1 cellular context compared by ENCODE assay signal in genomic region chr11:64501500-64502427, GRCh38.
TF ChIP-seq lines count a peak whose summit lies in the region.

No MANE protein-coding gene starts in this region.

TF ChIP-seq in HepG2, 621 proteins besides CTCF, POLR2A, EP300 and RAD21 (continued from another document and continues in another):
- TF ChIP-seq MLXIP (CRISPR knock-in tag; IDR thresholded peaks at IDR 0.05; ENCODE audit: borderline replicate concordance), result no peak
- no peak for TF ChIP-seq YY1 (IDR thresholded peaks at IDR 0.05; ENCODE audit: insufficient read depth, insufficient replicate concordance, low read depth, low read length)
- 0 out of 2 replicates have a peak, but pooled peaks have one; percentile 35 for TF ChIP-seq HDAC2 (CRISPR knock-in tag; IDR thresholded peaks at IDR 0.05)
- no peak for TF ChIP-seq PHF8 (CRISPR knock-in tag; IDR thresholded peaks at IDR 0.05)
- TF ChIP-seq NFE2 (CRISPR knock-in tag; IDR thresholded peaks at IDR 0.05), result no peak
- peak; percentile 91 for TF ChIP-seq SKI (IDR thresholded peaks at IDR 0.05; ENCODE audit: partially characterized antibody)
- no peak for TF ChIP-seq ELF4 (CRISPR knock-in tag; IDR thresholded peaks at IDR 0.05; ENCODE audit: borderline replicate concordance)
- TF ChIP-seq FOSL2 (CRISPR knock-in tag; IDR thresholded peaks at IDR 0.05), result peak; percentile 33; the same call in 1 of the 2 replicates
- no peak for TF ChIP-seq JUND (CRISPR knock-in tag; IDR thresholded peaks at IDR 0.05)
- TF ChIP-seq ZNF550 (CRISPR knock-in tag; IDR thresholded peaks at IDR 0.05; ENCODE audit: borderline replicate concordance), result no peak
- no peak for TF ChIP-seq HMGA1 (CRISPR knock-in tag; conservative IDR thresholded peaks at IDR 0.05)
- no peak for TF ChIP-seq ATF1 (CRISPR knock-in tag; IDR thresholded peaks at IDR 0.05)
- TF ChIP-seq SOX13 (IDR thresholded peaks at IDR 0.05), result no peak
- peak in 1 of 2 experiments; percentile 32; a peak in 2 of 4 replicates for TF ChIP-seq SOX13 (CRISPR knock-in tag; conservative IDR thresholded peaks at IDR 0.05 in 1 of 2, IDR thresholded peaks at IDR 0.05 in 1 of 2)
- TF ChIP-seq, protein P1, sequence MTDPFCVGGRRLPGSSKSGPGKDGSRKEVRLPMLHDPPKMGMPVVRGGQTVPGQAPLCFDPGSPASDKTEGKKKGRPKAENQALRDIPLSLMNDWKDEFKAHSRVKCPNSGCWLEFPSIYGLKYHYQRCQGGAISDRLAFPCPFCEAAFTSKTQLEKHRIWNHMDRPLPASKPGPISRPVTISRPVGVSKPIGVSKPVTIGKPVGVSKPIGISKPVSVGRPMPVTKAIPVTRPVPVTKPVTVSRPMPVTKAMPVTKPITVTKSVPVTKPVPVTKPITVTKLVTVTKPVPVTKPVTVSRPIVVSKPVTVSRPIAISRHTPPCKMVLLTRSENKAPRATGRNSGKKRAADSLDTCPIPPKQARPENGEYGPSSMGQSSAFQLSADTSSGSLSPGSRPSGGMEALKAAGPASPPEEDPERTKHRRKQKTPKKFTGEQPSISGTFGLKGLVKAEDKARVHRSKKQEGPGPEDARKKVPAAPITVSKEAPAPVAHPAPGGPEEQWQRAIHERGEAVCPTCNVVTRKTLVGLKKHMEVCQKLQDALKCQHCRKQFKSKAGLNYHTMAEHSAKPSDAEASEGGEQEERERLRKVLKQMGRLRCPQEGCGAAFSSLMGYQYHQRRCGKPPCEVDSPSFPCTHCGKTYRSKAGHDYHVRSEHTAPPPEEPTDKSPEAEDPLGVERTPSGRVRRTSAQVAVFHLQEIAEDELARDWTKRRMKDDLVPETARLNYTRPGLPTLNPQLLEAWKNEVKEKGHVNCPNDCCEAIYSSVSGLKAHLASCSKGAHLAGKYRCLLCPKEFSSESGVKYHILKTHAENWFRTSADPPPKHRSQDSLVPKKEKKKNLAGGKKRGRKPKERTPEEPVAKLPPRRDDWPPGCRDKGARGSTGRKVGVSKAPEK (CRISPR knock-in tag; IDR thresholded peaks at IDR 0.05; ENCODE audit: borderline replicate concordance), result no peak
- TF ChIP-seq ZNF607 (CRISPR knock-in tag; IDR thresholded peaks at IDR 0.05; ENCODE audit: borderline replicate concordance), result no peak
- TF ChIP-seq AGO2 (optimal IDR thresholded peaks at IDR 0.05; ENCODE audit: low read depth, low read length), result no peak
- TF ChIP-seq ZNF737 (CRISPR knock-in tag; IDR thresholded peaks at IDR 0.05; ENCODE audit: borderline replicate concordance), result no peak
- TF ChIP-seq RXRA (CRISPR knock-in tag; IDR thresholded peaks at IDR 0.05), result peak; percentile 64; the same call in 1 of the 2 replicates
- no peak for TF ChIP-seq ZBTB21 (CRISPR knock-in tag; IDR thresholded peaks at IDR 0.05)
- TF ChIP-seq ZNF775 (CRISPR knock-in tag; IDR thresholded peaks at IDR 0.05; ENCODE audit: borderline replicate concordance), result no peak
- peak; percentile 43; the same call in 1 of the 2 replicates for TF ChIP-seq BCL6 (CRISPR knock-in tag; IDR thresholded peaks at IDR 0.05)
- TF ChIP-seq YEATS2 (CRISPR knock-in tag; IDR thresholded peaks at IDR 0.05; ENCODE audit: borderline replicate concordance), result no peak
- no peak for TF ChIP-seq ZSCAN30 (CRISPR knock-in tag; IDR thresholded peaks at IDR 0.05)
- TF ChIP-seq TCF12 (IDR thresholded peaks at IDR 0.05), result no peak
- TF ChIP-seq TCF12 (CRISPR knock-in tag; IDR thresholded peaks at IDR 0.05), result no peak
- TF ChIP-seq PCBP1 (IDR thresholded peaks at IDR 0.05; ENCODE audit: borderline replicate concordance, low read depth, low read length), result no peak
- TF ChIP-seq GABPA (IDR thresholded peaks at IDR 0.05; ENCODE audit: low read depth, low read length), result no peak
- TF ChIP-seq GABPA (CRISPR knock-in tag; IDR thresholded peaks at IDR 0.05; ENCODE audit: low read depth), result no peak
- no peak for TF ChIP-seq ZNF614 (CRISPR knock-in tag; IDR thresholded peaks at IDR 0.05; ENCODE audit: borderline replicate concordance)
- no peak for TF ChIP-seq STAG1 (CRISPR knock-in tag; IDR thresholded peaks at IDR 0.05)
- TF ChIP-seq RBAK (CRISPR knock-in tag; IDR thresholded peaks at IDR 0.05), result no peak
- no peak for TF ChIP-seq PHB2 (IDR thresholded peaks at IDR 0.05; ENCODE audit: partially characterized antibody)
- TF ChIP-seq CREM (IDR thresholded peaks at IDR 0.05), result no peak
- TF ChIP-seq CREM (CRISPR knock-in tag; IDR thresholded peaks at IDR 0.05), result no peak
- no peak for TF ChIP-seq TOE1 (CRISPR knock-in tag; IDR thresholded peaks at IDR 0.05)
- peak; percentile 61 for TF ChIP-seq GATAD2A (CRISPR knock-in tag; IDR thresholded peaks at IDR 0.05)
- TF ChIP-seq TEAD3 (CRISPR knock-in tag; optimal IDR thresholded peaks at IDR 0.05; ENCODE audit: borderline replicate concordance), result peak; percentile 95
- no peak for TF ChIP-seq FOXA1 (IDR thresholded peaks at IDR 0.05)
- no peak for TF ChIP-seq FOXA1 (CRISPR knock-in tag; IDR thresholded peaks at IDR 0.05)
- TF ChIP-seq FOSL1 (CRISPR knock-in tag; IDR thresholded peaks at IDR 0.05; ENCODE audit: borderline replicate concordance), result no peak
- TF ChIP-seq CAMTA2 (CRISPR knock-in tag; IDR thresholded peaks at IDR 0.05; ENCODE audit: borderline replicate concordance), result no peak
- no peak for TF ChIP-seq JDP2 (CRISPR knock-in tag; IDR thresholded peaks at IDR 0.05; ENCODE audit: borderline replicate concordance)
- TF ChIP-seq ZNF691 (CRISPR knock-in tag; IDR thresholded peaks at IDR 0.05; ENCODE audit: borderline replicate concordance, low read depth), result no peak
- peak; percentile 72 for TF ChIP-seq ARID5B (CRISPR knock-in tag; IDR thresholded peaks at IDR 0.05)
- TF ChIP-seq SRY (CRISPR knock-in tag; IDR thresholded peaks at IDR 0.05), result no peak
- TF ChIP-seq FLYWCH1 (CRISPR knock-in tag; IDR thresholded peaks at IDR 0.05), result no peak
- TF ChIP-seq ZBTB26 (CRISPR knock-in tag; IDR thresholded peaks at IDR 0.05; ENCODE audit: borderline replicate concordance), result no peak
- TF ChIP-seq ARNT (IDR thresholded peaks at IDR 0.05), result no peak
- TF ChIP-seq, protein P2, sequence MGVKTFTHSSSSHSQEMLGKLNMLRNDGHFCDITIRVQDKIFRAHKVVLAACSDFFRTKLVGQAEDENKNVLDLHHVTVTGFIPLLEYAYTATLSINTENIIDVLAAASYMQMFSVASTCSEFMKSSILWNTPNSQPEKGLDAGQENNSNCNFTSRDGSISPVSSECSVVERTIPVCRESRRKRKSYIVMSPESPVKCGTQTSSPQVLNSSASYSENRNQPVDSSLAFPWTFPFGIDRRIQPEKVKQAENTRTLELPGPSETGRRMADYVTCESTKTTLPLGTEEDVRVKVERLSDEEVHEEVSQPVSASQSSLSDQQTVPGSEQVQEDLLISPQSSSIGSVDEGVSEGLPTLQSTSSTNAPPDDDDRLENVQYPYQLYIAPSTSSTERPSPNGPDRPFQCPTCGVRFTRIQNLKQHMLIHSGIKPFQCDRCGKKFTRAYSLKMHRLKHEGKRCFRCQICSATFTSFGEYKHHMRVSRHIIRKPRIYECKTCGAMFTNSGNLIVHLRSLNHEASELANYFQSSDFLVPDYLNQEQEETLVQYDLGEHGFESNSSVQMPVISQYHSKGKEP (CRISPR knock-in tag; IDR thresholded peaks at IDR 0.05), result no peak
- TF ChIP-seq RARG (CRISPR knock-in tag; IDR thresholded peaks at IDR 0.05; ENCODE audit: low read depth), result no peak
- TF ChIP-seq TBL1XR1 (IDR thresholded peaks at IDR 0.05; ENCODE audit: borderline replicate concordance, low read length, partially characterized antibody), result peak; percentile 40
- TF ChIP-seq, protein P3, sequence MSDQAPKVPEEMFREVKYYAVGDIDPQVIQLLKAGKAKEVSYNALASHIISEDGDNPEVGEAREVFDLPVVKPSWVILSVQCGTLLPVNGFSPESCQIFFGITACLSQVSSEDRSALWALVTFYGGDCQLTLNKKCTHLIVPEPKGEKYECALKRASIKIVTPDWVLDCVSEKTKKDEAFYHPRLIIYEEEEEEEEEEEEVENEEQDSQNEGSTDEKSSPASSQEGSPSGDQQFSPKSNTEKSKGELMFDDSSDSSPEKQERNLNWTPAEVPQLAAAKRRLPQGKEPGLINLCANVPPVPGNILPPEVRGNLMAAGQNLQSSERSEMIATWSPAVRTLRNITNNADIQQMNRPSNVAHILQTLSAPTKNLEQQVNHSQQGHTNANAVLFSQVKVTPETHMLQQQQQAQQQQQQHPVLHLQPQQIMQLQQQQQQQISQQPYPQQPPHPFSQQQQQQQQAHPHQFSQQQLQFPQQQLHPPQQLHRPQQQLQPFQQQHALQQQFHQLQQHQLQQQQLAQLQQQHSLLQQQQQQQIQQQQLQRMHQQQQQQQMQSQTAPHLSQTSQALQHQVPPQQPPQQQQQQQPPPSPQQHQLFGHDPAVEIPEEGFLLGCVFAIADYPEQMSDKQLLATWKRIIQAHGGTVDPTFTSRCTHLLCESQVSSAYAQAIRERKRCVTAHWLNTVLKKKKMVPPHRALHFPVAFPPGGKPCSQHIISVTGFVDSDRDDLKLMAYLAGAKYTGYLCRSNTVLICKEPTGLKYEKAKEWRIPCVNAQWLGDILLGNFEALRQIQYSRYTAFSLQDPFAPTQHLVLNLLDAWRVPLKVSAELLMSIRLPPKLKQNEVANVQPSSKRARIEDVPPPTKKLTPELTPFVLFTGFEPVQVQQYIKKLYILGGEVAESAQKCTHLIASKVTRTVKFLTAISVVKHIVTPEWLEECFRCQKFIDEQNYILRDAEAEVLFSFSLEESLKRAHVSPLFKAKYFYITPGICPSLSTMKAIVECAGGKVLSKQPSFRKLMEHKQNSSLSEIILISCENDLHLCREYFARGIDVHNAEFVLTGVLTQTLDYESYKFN (CRISPR knock-in tag; conservative IDR thresholded peaks at IDR 0.05), result peak; percentile 28; the same call in 1 of the 2 replicates
- no peak for TF ChIP-seq SRSF4 (IDR thresholded peaks at IDR 0.05; ENCODE audit: low read depth, low read length, poor library complexity, severe bottlenecking)
- TF ChIP-seq ATAD3A (CRISPR knock-in tag; IDR thresholded peaks at IDR 0.05), result no peak
